In genomic region chr14:66165337-66165736, GRCh38 we compare ENCODE assay signal across 22 cellular contexts.
"Had no signal": no experiment of that assay in that cellular context is flagged by ENCODE, and none has a peak within 500 bp of the region (broad histone marks: within the 10 kb centered on the region; RNA-seq: fewer than 3 reads in every experiment).

No MANE protein-coding gene starts in this region.

- H3K36me3 ChIP-seq: esophagus squamous epithelium, gastrocnemius medialis, heart right ventricle, left lung, lower lobe of right lung had no signal

- H3K4me3 ChIP-seq: esophagus squamous epithelium, gastrocnemius medialis, heart right ventricle, left lung, lower lobe of right lung, mucosa of descending colon had no signal

- H3K27me3 ChIP-seq: esophagus squamous epithelium, gastrocnemius medialis, left lung had no signal

- H3K27ac ChIP-seq: epithelial cell of prostate, esophagus squamous epithelium, gastrocnemius medialis, heart right ventricle, left lung, lower lobe of right lung had no signal

- H3K9me3 ChIP-seq: esophagus squamous epithelium, gastrocnemius medialis, left lung, lower lobe of right lung, mucosa of descending colon had no signal

- DNase-seq: cortex of kidney; effector CD8-positive, alpha-beta T cell; effector memory CD8-positive, alpha-beta T cell; endodermal cell; erythroblast; esophagus squamous epithelium; foreskin fibroblast; foreskin melanocyte; gastrocnemius medialis; glutamatergic neuron; head of caudate nucleus; heart right ventricle; hippocampal formation; left cardiac atrium; left lung; left ventricle myocardium superior; lower lobe of right lung; mesenchymal stem cell; mucosa of descending colon; naive B cell; naive thymus-derived CD8-positive, alpha-beta T cell had no signal

- H3K4me1 ChIP-seq: esophagus squamous epithelium, gastrocnemius medialis, heart right ventricle, left lung, lower lobe of right lung had no signal
